1 cellular context compared by ENCODE assay signal in genomic region chr14:74302634-74303569, GRCh38.
TF ChIP-seq lines count a peak whose summit lies in the region.

TSS of gene ABCD4 (minus strand) at chr14:74302934. CDS start at chr14:74302912, 22 bp downstream.

TF ChIP-seq in HepG2, 621 proteins besides CTCF, POLR2A, EP300 and RAD21 (continued from another document and continues in another):
- TF ChIP-seq RNF219 (CRISPR knock-in tag; IDR thresholded peaks at IDR 0.05) = no peak
- TF ChIP-seq MLX (CRISPR knock-in tag; IDR thresholded peaks at IDR 0.05) = no peak
- no peak for TF ChIP-seq PRDM4 (CRISPR knock-in tag; IDR thresholded peaks at IDR 0.05; ENCODE audit: borderline replicate concordance)
- TF ChIP-seq NR2C2 (CRISPR knock-in tag; IDR thresholded peaks at IDR 0.05; ENCODE audit: borderline replicate concordance) = peak; percentile 57
- TF ChIP-seq AHDC1 (CRISPR knock-in tag; IDR thresholded peaks at IDR 0.05; ENCODE audit: borderline replicate concordance) = no peak
- TF ChIP-seq ZNF850 (CRISPR knock-in tag; conservative IDR thresholded peaks at IDR 0.05) = no peak
- no peak; the same call in 1 of the 2 replicates for TF ChIP-seq ZZZ3 (CRISPR knock-in tag; IDR thresholded peaks at IDR 0.05; ENCODE audit: borderline replicate concordance)
- TF ChIP-seq KLF11 (CRISPR knock-in tag; IDR thresholded peaks at IDR 0.05) = peak; percentile 77; the same call in 1 of the 2 replicates
- TF ChIP-seq ZBTB39 (CRISPR knock-in tag; IDR thresholded peaks at IDR 0.05) = no peak
- peak; percentile 80 for TF ChIP-seq XRCC5 (optimal IDR thresholded peaks at IDR 0.05; ENCODE audit: low read length)
- no peak for TF ChIP-seq ZNF367 (CRISPR knock-in tag; IDR thresholded peaks at IDR 0.05; ENCODE audit: borderline replicate concordance)
- TF ChIP-seq PATZ1 (CRISPR knock-in tag; IDR thresholded peaks at IDR 0.05) = peak; percentile 38; the same call in 1 of the 2 replicates
- peak; percentile 58; the same call in 1 of the 2 replicates for TF ChIP-seq TFAP4 (IDR thresholded peaks at IDR 0.05; ENCODE audit: borderline replicate concordance, low read depth)
- TF ChIP-seq IRF1 (CRISPR knock-in tag; IDR thresholded peaks at IDR 0.05; ENCODE audit: low read depth) = no peak
- peak; percentile 58; the same call in 1 of the 2 replicates for TF ChIP-seq ZNF124 (CRISPR knock-in tag; IDR thresholded peaks at IDR 0.05)
- no peak for TF ChIP-seq ZFP36 (IDR thresholded peaks at IDR 0.05; ENCODE audit: borderline replicate concordance, low read depth, low read length, partially characterized antibody)
- no peak for TF ChIP-seq ZNF878 (CRISPR knock-in tag; IDR thresholded peaks at IDR 0.05)
- TF ChIP-seq GABPA (IDR thresholded peaks at IDR 0.05; ENCODE audit: low read depth, low read length) = peak; percentile 48; the same call in 1 of the 2 replicates
- TF ChIP-seq GABPA (CRISPR knock-in tag; IDR thresholded peaks at IDR 0.05; ENCODE audit: low read depth) = peak; percentile 93
- TF ChIP-seq YEATS2 (CRISPR knock-in tag; IDR thresholded peaks at IDR 0.05; ENCODE audit: borderline replicate concordance) = peak; percentile 85; the same call in 1 of the 2 replicates
- no peak for TF ChIP-seq ZNF883 (CRISPR knock-in tag; IDR thresholded peaks at IDR 0.05; ENCODE audit: not compliant biosample characterization)
- TF ChIP-seq ZNF431 (CRISPR knock-in tag; IDR thresholded peaks at IDR 0.05; ENCODE audit: borderline replicate concordance, low read depth) = no peak
- TF ChIP-seq CCAR2 (optimal IDR thresholded peaks at IDR 0.05; ENCODE audit: low read depth, low read length) = no peak
- no peak for TF ChIP-seq U2AF2 (IDR thresholded peaks at IDR 0.05; ENCODE audit: low read depth, low read length)
- peak; percentile 77 for TF ChIP-seq POGZ (CRISPR knock-in tag; IDR thresholded peaks at IDR 0.05)
- TF ChIP-seq KLF9 (CRISPR knock-in tag; IDR thresholded peaks at IDR 0.05; ENCODE audit: low read depth) = 0 out of 2 replicates have a peak, but pooled peaks have one; percentile 16
- no peak for TF ChIP-seq NFKBIZ (CRISPR knock-in tag; IDR thresholded peaks at IDR 0.05)
- TF ChIP-seq ZNF354B (CRISPR knock-in tag; IDR thresholded peaks at IDR 0.05) = no peak
- peak; percentile 51; the same call in 1 of the 2 replicates for TF ChIP-seq ZNF33B (CRISPR knock-in tag; IDR thresholded peaks at IDR 0.05)
- TF ChIP-seq RFX5 (IDR thresholded peaks at IDR 0.05; ENCODE audit: low read depth, low read length) = no peak
- peak; percentile 59 for TF ChIP-seq ETV5 (CRISPR knock-in tag; IDR thresholded peaks at IDR 0.05; ENCODE audit: borderline replicate concordance)
- TF ChIP-seq ZNF207 (IDR thresholded peaks at IDR 0.05; ENCODE audit: borderline replicate concordance) = no peak
- TF ChIP-seq ZNF33A (CRISPR knock-in tag; IDR thresholded peaks at IDR 0.05; ENCODE audit: borderline replicate concordance) = no peak
- TF ChIP-seq ZNF576 (CRISPR knock-in tag; IDR thresholded peaks at IDR 0.05) = no peak
- TF ChIP-seq THAP11 (CRISPR knock-in tag; IDR thresholded peaks at IDR 0.05) = peak; percentile 89
- no peak; the same call in 1 of the 2 replicates for TF ChIP-seq REPIN1 (CRISPR knock-in tag; IDR thresholded peaks at IDR 0.05; ENCODE audit: borderline replicate concordance, low read depth)
- no peak for TF ChIP-seq ZNF10 (CRISPR knock-in tag; IDR thresholded peaks at IDR 0.05; ENCODE audit: borderline replicate concordance, low read depth)
- no peak for TF ChIP-seq DBP (CRISPR knock-in tag; IDR thresholded peaks at IDR 0.05; ENCODE audit: not compliant biosample characterization)
- TF ChIP-seq SMAD3 (CRISPR knock-in tag; IDR thresholded peaks at IDR 0.05) = peak; percentile 29; the same call in 1 of the 2 replicates
- TF ChIP-seq PITX1 (CRISPR knock-in tag; IDR thresholded peaks at IDR 0.05) = peak; percentile 77
- no peak for TF ChIP-seq ZNF414 (CRISPR knock-in tag; IDR thresholded peaks at IDR 0.05)
- TF ChIP-seq ZNF605 (CRISPR knock-in tag; IDR thresholded peaks at IDR 0.05) = peak; percentile 72; the same call in 1 of the 2 replicates
- TF ChIP-seq SIN3B (IDR thresholded peaks at IDR 0.05; ENCODE audit: low read length) = peak; percentile 35; the same call in 1 of the 2 replicates
- TF ChIP-seq HOXA9 (CRISPR knock-in tag; IDR thresholded peaks at IDR 0.05; ENCODE audit: borderline replicate concordance) = no peak
- TF ChIP-seq ZNF549 (CRISPR knock-in tag; IDR thresholded peaks at IDR 0.05) = no peak
